ENCODE assay signal across 11 cellular contexts in genomic region chr10:129525408-129525807, GRCh38. TPM values are rescaled to one million over a fixed set of nuclear protein-coding genes. Genes with fewer than 3 reads are reported as not detected.
DNase-seq lines count a peak whose midpoint lies in the region; ATAC-seq lines count a peak whose summit lies in the region.
"Had no signal": no experiment of that assay in that cellular context is flagged by ENCODE, and none has a peak within 500 bp of the region (broad histone marks: within the 10 kb centered on the region; RNA-seq: fewer than 3 reads in every experiment).

No MANE protein-coding gene starts in this region.

- DNase-seq in ELR (ENCODE audit: low read depth) (peak; percentile 38), amniotic stem cell (lab: John Stamatoyannopoulos, UW) (peak; percentile 29), left cardiac atrium (no peak), skeletal muscle cell (ENCODE audit: low read depth) (peak; percentile 27), SIG-M5 treated with dmso at 0.1 percent for 504 hours (lab: John Stamatoyannopoulos, UW; ENCODE audit: unreplicated experiment) (no peak), G401 (ENCODE audit: low spot score) (no peak)
- DNase-seq: activated effector memory CD4-positive, alpha-beta T cell treated with anti-CD3 and anti-CD28 coated beads, Interleukin-2, amount 50 U/mL, for 16 hours; HCEC 1CT; NCI-H2029 treated with DMSO at 0.1 percent for 48 hours had no signal

- ATAC-seq in left cardiac atrium, result peak; percentile 64 to 81
- no peak for ATAC-seq in GM18519 (IDR thresholded peaks at IDR 0.05; ENCODE audit: low FRiP score, unreplicated experiment)
- ATAC-seq in GM21723 (IDR thresholded peaks at IDR 0.05; ENCODE audit: unreplicated experiment), result no peak

- H3K4me3 ChIP-seq in skeletal muscle cell (ENCODE audit: low read depth, low read length), result no peak overlapping the region

- in situ Hi-C loops in G401 (cut with HindIII; ENCODE audit: low sequenced_read_pairs), result no loop called here

- intact Hi-C loops in left cardiac atrium (cut with DNase I), result no loop called here

RNA-seq across cellular contexts. Expression of gene MGMT, which starts 58.4 kb away (rescaled TPM):
- total RNA-seq in left cardiac atrium, result 10 to 100 TPM; 10.1 to 15.7 TPM
- total RNA-seq in G401 (2014; rRNA removed; shearing (Covaris generic)), result 60.3 and 98.3 TPM in 2 replicates

Comparison
In these comparisons a context has a peak if more than half of its experiments do, and no peak if none do; other contexts are left out.
1. DNase-seq: peak in ELR (single experiment), amniotic stem cell (single experiment) and skeletal muscle cell (single experiment); none in left cardiac atrium (single experiment), SIG-M5 treated with dmso at 0.1 percent for 504 hours (single experiment) and G401 (single experiment).
2. ATAC-seq: peak in left cardiac atrium (2 of 2); none in GM18519 (single experiment) and GM21723 (single experiment).